9 cellular contexts compared by ENCODE assay signal in the genomic region with DNA sequence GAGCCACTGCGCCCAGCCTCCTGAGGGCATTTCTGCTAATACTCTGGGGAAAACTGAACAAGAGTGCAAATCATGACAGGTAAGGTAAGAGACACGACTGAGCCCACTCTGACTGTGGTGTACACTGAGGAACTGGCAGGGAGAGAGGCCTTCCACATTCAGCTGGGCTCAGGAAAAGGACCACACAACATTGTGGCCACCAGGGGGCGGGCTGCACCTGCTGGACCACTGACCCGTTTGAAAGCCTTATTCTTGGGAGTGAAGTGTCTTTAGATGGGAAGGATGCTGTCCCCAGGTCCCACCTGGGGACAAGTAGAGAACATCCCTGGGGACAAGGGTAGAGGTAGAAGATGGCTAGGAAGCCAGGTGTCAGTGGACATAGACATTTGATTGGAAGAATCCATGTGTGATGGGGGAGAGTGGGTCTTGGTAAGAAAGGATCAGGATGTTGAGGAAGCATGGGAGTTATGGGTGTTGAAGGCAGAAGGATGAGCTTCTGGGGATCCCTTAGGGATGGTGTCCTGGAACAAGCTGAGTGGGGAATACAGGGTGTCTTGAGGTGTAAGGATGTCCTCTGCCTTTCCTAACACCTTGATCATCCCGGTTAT. TPM values are rescaled to one million over a fixed set of nuclear protein-coding genes. Genes with fewer than 3 reads are reported as not detected.
DNase-seq lines count a peak whose midpoint lies in the region; ATAC-seq and TF ChIP-seq lines count a peak whose summit lies in the region.
"Had no signal": no experiment of that assay in that cellular context is flagged by ENCODE, and none has a peak within 500 bp of the region (broad histone marks: within the 10 kb centered on the region; RNA-seq: fewer than 3 reads in every experiment).

No MANE protein-coding gene starts in this region.

- no peak overlapping the region for H3K27ac ChIP-seq in liver (ENCODE audit: low read depth in 1 of 2, low read length in 2 of 2)

- peaks cover 4% of the 10 kb centered on the region in 2 donors for H3K36me3 Mint-ChIP-seq in CD14-positive monocyte
- no peaks in the 10 kb centered on the region for H3K36me3 Mint-ChIP-seq in activated CD4-positive, alpha-beta T cell treated with anti-CD3 and anti-CD28 coated beads, Interleukin-2, amount 10 ng/mL, durations not matched to agents 7 days and 5 days (ENCODE audit: low read depth)
- H3K36me3 Mint-ChIP-seq: IgD-negative memory B cell had no signal

- H3K4me1 Mint-ChIP-seq in CD14-positive monocyte, result peaks cover 6% of the 10 kb centered on the region
- H3K4me1 Mint-ChIP-seq in activated CD4-positive, alpha-beta T cell treated with anti-CD3 and anti-CD28 coated beads, Interleukin-2, amount 10 ng/mL, durations not matched to agents 7 days and 5 days, result peaks cover 6% of the 10 kb centered on the region

- WGBS in liver, result 38% methylated on average over 5 of the region's 5 CpGs

- no peak overlapping the region for H3K4me3 ChIP-seq in liver (ENCODE audit: low read depth in 1 of 3, low read length in 3 of 3)

- no peaks in the 10 kb centered on the region for H3K36me3 ChIP-seq in liver (ENCODE audit: control insufficient read depth in 4 of 4, insufficient read depth in 3 of 4, low read depth in 1 of 4, low read length in 3 of 4)

- peaks cover 0 to 3% (median 2%) of the 10 kb centered on the region in 7 donors for H3K9me3 Mint-ChIP-seq in CD14-positive monocyte
- H3K9me3 Mint-ChIP-seq in activated CD4-positive, alpha-beta T cell treated with anti-CD3 and anti-CD28 coated beads, Interleukin-2, amount 10 ng/mL, durations not matched to agents 7 days and 5 days, result no peaks in the 10 kb centered on the region
- H3K9me3 Mint-ChIP-seq: IgD-negative memory B cell had no signal

- H3K4me3 Mint-ChIP-seq in CD14-positive monocyte, result no peak overlapping the region
- H3K4me3 Mint-ChIP-seq in activated CD4-positive, alpha-beta T cell treated with anti-CD3 and anti-CD28 coated beads, Interleukin-2, amount 10 ng/mL, durations not matched to agents 7 days and 5 days, result no peak overlapping the region

- CTCF ChIA-PET in activated CD4-positive, alpha-beta T cell treated with anti-CD3 and anti-CD28 coated beads, Interleukin-2, amount 10 ng/mL, durations not matched to agents 7 days and 5 days (lab: Charles Lee), result interaction anchor here (0.7 to 5.3 kb wide), 14 partner anchors 10 to 146 kb away, joined by 3 to 74 read pairs (median 4); no protein-coding TSS in a partner anchor

- no peaks in the 10 kb centered on the region for H3K9me3 ChIP-seq in liver (ENCODE audit: control insufficient read depth in 4 of 4, low read length in 3 of 4)

- POLR2A ChIA-PET in activated CD4-positive, alpha-beta T cell treated with anti-CD3 and anti-CD28 coated beads, Interleukin-2, amount 10 ng/mL, durations not matched to agents 7 days and 5 days (lab: Charles Lee), result no interaction called here

- TF ChIP-seq CTCF in CD14-positive monocyte (IDR thresholded peaks at IDR 0.05) (peak; percentile 97), liver (IDR thresholded peaks at IDR 0.05; ENCODE audit: low read depth, low read length, missing input control) (peak; percentile 91)

- peak overlapping the region in 1 of 7 donors; percentile 66 for H3K27ac Mint-ChIP-seq in CD14-positive monocyte
- no peak overlapping the region for H3K27ac Mint-ChIP-seq in activated CD4-positive, alpha-beta T cell treated with anti-CD3 and anti-CD28 coated beads, Interleukin-2, amount 10 ng/mL, durations not matched to agents 7 days and 5 days

- DNase-seq in CD14-positive monocyte (ENCODE audit: low spot score), result peak; percentile 77
- peak; percentile 27 for DNase-seq in GOT3 (lab: John Stamatoyannopoulos, UW)
- peak; percentile 69 for DNase-seq in NCI-H2227 (lab: John Stamatoyannopoulos, UW; ENCODE audit: unreplicated experiment)
- DNase-seq in activated CD4-positive, alpha-beta T cell treated with anti-CD3 and anti-CD28 coated beads, Interleukin-2, amount 10 ng/mL, durations not matched to agents 7 days and 5 days, result peak; percentile 79
- DNase-seq in cerebellum (ENCODE audit: low spot score), result peak; percentile 81
- DNase-seq in stimulated activated CD4-positive, alpha-beta T cell treated with anti-CD3 and anti-CD28 coated beads, TNF-alpha, amount 100 ng/mL, for 1 hour (ENCODE audit: low read depth in 3 of 3, low spot score in 1 of 3), result peak; percentile 37 to 71 (median 41)

- ATAC-seq in GM19328 (IDR thresholded peaks at IDR 0.05; ENCODE audit: unreplicated experiment), result no peak

- peaks cover 4 to 27% (median 19%) of the 10 kb centered on the region in 4 donors for H3K4me1 ChIP-seq in liver (ENCODE audit: control insufficient read depth in 4 of 4, insufficient read depth in 4 of 4, low read length in 3 of 4)

- H3K27me3 Mint-ChIP-seq in CD14-positive monocyte (ENCODE audit: low read depth in 3 of 3), result peaks cover 0 to 4% (median 3%) of the 10 kb centered on the region in 3 donors
- H3K27me3 Mint-ChIP-seq in activated CD4-positive, alpha-beta T cell treated with anti-CD3 and anti-CD28 coated beads, Interleukin-2, amount 10 ng/mL, durations not matched to agents 7 days and 5 days, result no peaks in the 10 kb centered on the region

- H3K9ac ChIP-seq in liver (ENCODE audit: low read depth in 1 of 2, low read length in 2 of 2), result no peak overlapping the region

- intact Hi-C loops in CD14-positive monocyte (cut with micrococcal nuclease), result loop anchor here (2.0 to 10.0 kb wide), 2 partner anchors 111 to 629 kb away; no protein-coding TSS in a partner anchor

- H3K27me3 ChIP-seq in liver (ENCODE audit: control insufficient read depth in 4 of 4, insufficient read depth in 4 of 4, low read length in 3 of 4), result no peaks in the 10 kb centered on the region

- peak; percentile 99 to 100 for TF ChIP-seq RAD21 in liver (IDR thresholded peaks at IDR 0.05)

TF ChIP-seq in liver, 16 proteins besides CTCF, POLR2A, EP300 and RAD21:
- TF ChIP-seq FOXA1 (IDR thresholded peaks at IDR 0.05), result no peak
- no peak for TF ChIP-seq HNF4G (IDR thresholded peaks at IDR 0.05)
- TF ChIP-seq, protein P1, sequence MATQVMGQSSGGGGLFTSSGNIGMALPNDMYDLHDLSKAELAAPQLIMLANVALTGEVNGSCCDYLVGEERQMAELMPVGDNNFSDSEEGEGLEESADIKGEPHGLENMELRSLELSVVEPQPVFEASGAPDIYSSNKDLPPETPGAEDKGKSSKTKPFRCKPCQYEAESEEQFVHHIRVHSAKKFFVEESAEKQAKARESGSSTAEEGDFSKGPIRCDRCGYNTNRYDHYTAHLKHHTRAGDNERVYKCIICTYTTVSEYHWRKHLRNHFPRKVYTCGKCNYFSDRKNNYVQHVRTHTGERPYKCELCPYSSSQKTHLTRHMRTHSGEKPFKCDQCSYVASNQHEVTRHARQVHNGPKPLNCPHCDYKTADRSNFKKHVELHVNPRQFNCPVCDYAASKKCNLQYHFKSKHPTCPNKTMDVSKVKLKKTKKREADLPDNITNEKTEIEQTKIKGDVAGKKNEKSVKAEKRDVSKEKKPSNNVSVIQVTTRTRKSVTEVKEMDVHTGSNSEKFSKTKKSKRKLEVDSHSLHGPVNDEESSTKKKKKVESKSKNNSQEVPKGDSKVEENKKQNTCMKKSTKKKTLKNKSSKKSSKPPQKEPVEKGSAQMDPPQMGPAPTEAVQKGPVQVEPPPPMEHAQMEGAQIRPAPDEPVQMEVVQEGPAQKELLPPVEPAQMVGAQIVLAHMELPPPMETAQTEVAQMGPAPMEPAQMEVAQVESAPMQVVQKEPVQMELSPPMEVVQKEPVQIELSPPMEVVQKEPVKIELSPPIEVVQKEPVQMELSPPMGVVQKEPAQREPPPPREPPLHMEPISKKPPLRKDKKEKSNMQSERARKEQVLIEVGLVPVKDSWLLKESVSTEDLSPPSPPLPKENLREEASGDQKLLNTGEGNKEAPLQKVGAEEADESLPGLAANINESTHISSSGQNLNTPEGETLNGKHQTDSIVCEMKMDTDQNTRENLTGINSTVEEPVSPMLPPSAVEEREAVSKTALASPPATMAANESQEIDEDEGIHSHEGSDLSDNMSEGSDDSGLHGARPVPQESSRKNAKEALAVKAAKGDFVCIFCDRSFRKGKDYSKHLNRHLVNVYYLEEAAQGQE (IDR thresholded peaks at IDR 0.05), result no peak
- TF ChIP-seq RXRA (IDR thresholded peaks at IDR 0.05), result no peak
- TF ChIP-seq YY1 (IDR thresholded peaks at IDR 0.05), result no peak
- TF ChIP-seq, protein P2, sequence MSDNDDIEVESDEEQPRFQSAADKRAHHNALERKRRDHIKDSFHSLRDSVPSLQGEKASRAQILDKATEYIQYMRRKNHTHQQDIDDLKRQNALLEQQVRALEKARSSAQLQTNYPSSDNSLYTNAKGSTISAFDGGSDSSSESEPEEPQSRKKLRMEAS (IDR thresholded peaks at IDR 0.05), result no peak
- no peak for TF ChIP-seq SP1 (IDR thresholded peaks at IDR 0.05)
- no peak for TF ChIP-seq GABPA (IDR thresholded peaks at IDR 0.05 in 1 of 2, conservative IDR thresholded peaks at IDR 0.05 in 1 of 2)
- no peak for TF ChIP-seq FOXA2 (IDR thresholded peaks at IDR 0.05)
- TF ChIP-seq TAF1 (conservative IDR thresholded peaks at IDR 0.05), result no peak
- TF ChIP-seq, protein P3, sequence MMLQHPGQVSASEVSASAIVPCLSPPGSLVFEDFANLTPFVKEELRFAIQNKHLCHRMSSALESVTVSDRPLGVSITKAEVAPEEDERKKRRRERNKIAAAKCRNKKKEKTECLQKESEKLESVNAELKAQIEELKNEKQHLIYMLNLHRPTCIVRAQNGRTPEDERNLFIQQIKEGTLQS (IDR thresholded peaks at IDR 0.05), result no peak
- no peak for TF ChIP-seq JUND (IDR thresholded peaks at IDR 0.05)

RNA-seq across cellular contexts. Expression of a gene that starts 6.2 kb away (rescaled TPM):
- polyA plus RNA-seq in CD14-positive monocyte, result under 1 TPM; 0.15 to 0.33 TPM
- total RNA-seq in activated CD4-positive, alpha-beta T cell treated with anti-CD3 and anti-CD28 coated beads, Interleukin-2, amount 10 ng/mL, durations not matched to agents 7 days and 5 days, result 1 to 10 TPM; 4.6 to 4.7 TPM
- total RNA-seq in cerebellum, result 18.5 TPM
- 10 to 100 TPM; 16.7 to 17.2 TPM for total RNA-seq in liver
- polyA plus RNA-seq in liver, result 10 to 100 TPM in 1 of 2 donors, 1 to 10 TPM in 1; 8.4 to 11.7 TPM
- polyA plus RNA-seq: IgD-negative memory B cell had no signal

Comparison
In these comparisons a context has a peak if more than half of its experiments do, and no peak if none do; other contexts are left out.
1. DNase-seq: peak in every context shown above with its lines; median percentile 81 in cerebellum; 79 in activated CD4-positive, alpha-beta T cell treated with anti-CD3 and anti-CD28 coated beads, Interleukin-2, amount 10 ng/mL, durations not matched to agents 7 days and 5 days; 77 in CD14-positive monocyte; 69 in NCI-H2227; 41 in stimulated activated CD4-positive, alpha-beta T cell treated with anti-CD3 and anti-CD28 coated beads, TNF-alpha, amount 100 ng/mL, for 1 hour; 27 in GOT3.